In the genomic region with DNA sequence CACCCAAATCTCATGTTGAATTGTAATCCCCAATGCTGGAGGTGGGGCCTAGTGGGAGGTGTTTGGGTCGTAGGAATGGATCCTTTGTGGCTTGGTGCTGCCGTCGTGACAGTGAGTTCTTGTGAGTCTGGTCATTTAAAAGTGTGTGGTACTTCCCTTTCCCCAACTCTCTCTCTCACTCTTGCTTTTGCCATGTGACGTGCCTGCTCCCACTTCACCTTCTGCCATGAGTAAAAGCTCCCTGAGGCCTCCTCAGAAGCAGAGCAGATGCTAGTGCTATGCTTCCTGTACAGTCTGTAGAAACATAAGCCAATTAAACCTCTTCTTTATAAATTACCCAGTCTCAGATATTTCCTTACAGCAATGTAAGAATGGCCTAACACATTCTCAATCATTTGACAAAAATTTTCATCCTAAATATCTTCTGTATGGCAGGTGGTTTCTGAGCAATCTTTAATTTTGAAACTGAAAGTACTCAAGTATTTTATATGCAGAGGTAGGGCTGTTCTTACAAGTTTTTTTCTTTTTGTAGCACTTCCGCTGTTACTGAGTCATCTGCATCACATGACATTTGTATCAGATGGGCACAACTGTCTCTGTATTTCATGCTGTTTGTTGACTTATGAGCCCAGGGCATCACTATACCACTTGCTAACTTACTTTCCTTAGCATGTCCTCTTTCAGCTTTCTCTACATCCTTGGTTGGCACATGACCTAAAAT, we compare ENCODE assay signal across 7 cellular contexts.
DNase-seq lines count a peak whose midpoint lies in the region; ATAC-seq and TF ChIP-seq lines count a peak whose summit lies in the region.

No MANE protein-coding gene starts in this region.

- no peak overlapping the region for H3K4me3 ChIP-seq in fibroblast of mammary gland (ENCODE audit: control insufficient read depth, low read depth, low read length)

- peak; percentile 92 for ATAC-seq in GM19395 (IDR thresholded peaks at IDR 0.05; ENCODE audit: unreplicated experiment)
- peak; percentile 97 for ATAC-seq in HG03354 (IDR thresholded peaks at IDR 0.05; ENCODE audit: poor library complexity, severe bottlenecking, unreplicated experiment)

- TF ChIP-seq CTCF in fibroblast of mammary gland (conservative IDR thresholded peaks at IDR 0.05; ENCODE audit: control insufficient read depth, insufficient read depth, low read depth, low read length): no peak

- DNase-seq in activated CD4-positive, alpha-beta T cell treated with anti-CD3 and anti-CD28 coated beads, Interleukin-2, amount 50 U/mL, for 48 hours: peak; percentile 42 to 57
- DNase-seq in fibroblast of mammary gland (ENCODE audit: low read depth): peak; percentile 51
- DNase-seq in stimulated activated CD4-positive, alpha-beta T cell treated with anti-CD3 and anti-CD28 coated beads, Interleukin-2, amount 100 ng/mL, for 24 hours: peak; percentile 44 to 45
- DNase-seq in iPS-NIHi11 (ENCODE audit: low spot score): no peak
- DNase-seq in SHP77 treated with DMSO at 0.1 percent for 48 hours (lab: John Stamatoyannopoulos, UW): no peak

Comparison
In these comparisons a context has a peak if more than half of its experiments do, and no peak if none do; other contexts are left out.
1. DNase-seq: peak in activated CD4-positive, alpha-beta T cell treated with anti-CD3 and anti-CD28 coated beads, Interleukin-2, amount 50 U/mL, for 48 hours (2 of 2), fibroblast of mammary gland (single experiment) and stimulated activated CD4-positive, alpha-beta T cell treated with anti-CD3 and anti-CD28 coated beads, Interleukin-2, amount 100 ng/mL, for 24 hours (2 of 2); none in iPS-NIHi11 (single experiment) and SHP77 treated with DMSO at 0.1 percent for 48 hours (single experiment).